35 cellular contexts compared by ENCODE assay signal in the genomic region with DNA sequence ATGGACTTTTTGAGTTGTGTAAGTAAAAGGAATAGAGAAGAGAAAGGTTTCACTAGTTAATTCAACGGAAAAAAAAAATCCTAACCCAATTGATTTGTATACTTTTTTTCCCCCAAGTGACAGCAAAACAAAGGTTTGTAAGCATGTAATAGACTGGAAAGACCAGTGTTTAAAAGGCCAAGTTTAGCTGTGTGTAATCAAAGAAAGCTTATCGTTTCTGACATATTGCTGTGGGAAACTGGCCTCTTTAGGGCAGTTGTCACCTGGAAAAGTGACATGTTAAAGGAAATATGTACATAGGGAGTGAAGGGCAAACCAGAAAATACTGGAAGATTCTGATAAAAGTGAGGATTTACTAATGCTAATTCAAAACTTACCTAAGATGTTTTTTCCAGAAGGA.
"Had no signal": no experiment of that assay in that cellular context is flagged by ENCODE, and none has a peak within 500 bp of the region (broad histone marks: within the 10 kb centered on the region; RNA-seq: fewer than 3 reads in every experiment).

No MANE protein-coding gene starts in this region.

- H3K27me3 Mint-ChIP-seq: activated CD4-positive, alpha-beta memory T cell treated with anti-CD3 and anti-CD28 coated beads for 36 hours; activated CD4-positive, alpha-beta T cell treated with anti-CD3 and anti-CD28 coated beads, Interleukin-2, amount 10 ng/mL, durations not matched to agents 24 days and 14 days had no signal

- H3K27me3 ChIP-seq: adrenal gland, cardiac muscle cell had no signal

- H3K9me3 Mint-ChIP-seq: activated B cell treated with CpG ODN at 0.5 μM for 24 hours; activated CD4-positive, alpha-beta memory T cell treated with anti-CD3 and anti-CD28 coated beads for 36 hours; activated CD4-positive, alpha-beta T cell treated with anti-CD3 and anti-CD28 coated beads, Interleukin-2, amount 10 ng/mL, durations not matched to agents 24 days and 14 days; activated CD8-positive, alpha-beta T cell treated with anti-CD3 and anti-CD28 coated beads for 36 hours; activated naive CD4-positive, alpha-beta T cell treated with anti-CD3 and anti-CD28 coated beads for 36 hours; activated naive CD4-positive, alpha-beta T cell treated with anti-CD3 and anti-CD28 coated beads, Interleukin-2, amount 50 U/mL, for 72 hours; activated naive CD8-positive, alpha-beta T cell treated with anti-CD3 and anti-CD28 coated beads for 36 hours; activated T-cell treated with anti-CD3 and anti-CD28 coated beads, Interleukin-2, amount 50 U/mL, for 4 hours; activated T-cell treated with anti-CD3 and anti-CD28 coated beads, Interleukin-2, amount 50 U/mL, for 72 hours; activated T-helper 1 cell treated with anti-CD3 and anti-CD28 coated beads, Interleukin-12 subunit alpha, Interleukin-12 subunit beta, Interleukin-2, Interleukin-4 antibody, amounts not matched to agents 30 ng/mL and 10 ng/mL and 1 ng/mL, durations not matched to agents 14 hours and 24 hours and 36 hours; activated T-helper 17 cell treated with anti-CD3 and anti-CD28 coated beads, Interleukin-2, amount 50 U/mL, for 72 hours; central memory CD8-positive, alpha-beta T cell; T-helper 1 cell treated with Interleukin-12 subunit alpha and Interleukin-12 subunit beta and Interleukin-4 antibody, amounts not matched to agents 30 μg/mL and 1 μg/mL, for 36 hours; T-helper 2 cell treated with Interferon-gamma antibody and Interleukin-4, amounts not matched to agents 5 μg/mL and 100 μg/mL, for 36 hours had no signal

- H3K4me3 Mint-ChIP-seq: activated B cell treated with CpG ODN at 0.5 μM for 24 hours; activated CD4-positive, alpha-beta memory T cell treated with anti-CD3 and anti-CD28 coated beads for 36 hours; activated CD4-positive, alpha-beta T cell treated with anti-CD3 and anti-CD28 coated beads, Interleukin-2, amount 10 ng/mL, durations not matched to agents 24 days and 14 days; activated CD8-positive, alpha-beta T cell treated with anti-CD3 and anti-CD28 coated beads for 36 hours; activated naive CD4-positive, alpha-beta T cell treated with anti-CD3 and anti-CD28 coated beads for 36 hours; activated naive CD8-positive, alpha-beta T cell treated with anti-CD3 and anti-CD28 coated beads for 36 hours; activated T-cell treated with anti-CD3 and anti-CD28 coated beads, Interleukin-2, amount 50 U/mL, for 4 hours; activated T-cell treated with anti-CD3 and anti-CD28 coated beads, Interleukin-2, amount 50 U/mL, for 72 hours; activated T-helper 1 cell treated with anti-CD3 and anti-CD28 coated beads, Interleukin-12 subunit alpha, Interleukin-12 subunit beta, Interleukin-2, Interleukin-4 antibody, amounts not matched to agents 30 ng/mL and 10 ng/mL and 1 ng/mL, durations not matched to agents 14 hours and 24 hours and 36 hours; activated T-helper 17 cell treated with anti-CD3 and anti-CD28 coated beads, Interleukin-2, amount 50 U/mL, for 72 hours; brain; central memory CD8-positive, alpha-beta T cell; T-helper 1 cell treated with Interleukin-12 subunit alpha and Interleukin-12 subunit beta and Interleukin-4 antibody, amounts not matched to agents 30 μg/mL and 1 μg/mL, for 36 hours; T-helper 2 cell treated with Interferon-gamma antibody and Interleukin-4, amounts not matched to agents 5 μg/mL and 100 μg/mL, for 36 hours had no signal

- H3K4me1 ChIP-seq: adrenal gland had no signal

- H3K27ac Mint-ChIP-seq: activated B cell treated with CpG ODN at 0.5 μM for 24 hours; activated CD4-positive, alpha-beta memory T cell treated with anti-CD3 and anti-CD28 coated beads for 36 hours; activated CD4-positive, alpha-beta T cell treated with anti-CD3 and anti-CD28 coated beads, Interleukin-2, amount 10 ng/mL, durations not matched to agents 24 days and 14 days; activated CD8-positive, alpha-beta T cell treated with anti-CD3 and anti-CD28 coated beads for 36 hours; activated naive CD4-positive, alpha-beta T cell treated with anti-CD3 and anti-CD28 coated beads for 36 hours; activated naive CD4-positive, alpha-beta T cell treated with anti-CD3 and anti-CD28 coated beads, Interleukin-2, amount 50 U/mL, for 72 hours; activated naive CD8-positive, alpha-beta T cell treated with anti-CD3 and anti-CD28 coated beads for 36 hours; activated T-cell treated with anti-CD3 and anti-CD28 coated beads, Interleukin-2, amount 50 U/mL, for 72 hours; activated T-helper 1 cell treated with anti-CD3 and anti-CD28 coated beads, Interleukin-12 subunit alpha, Interleukin-12 subunit beta, Interleukin-2, Interleukin-4 antibody, amounts not matched to agents 30 ng/mL and 10 ng/mL and 1 ng/mL, durations not matched to agents 14 hours and 24 hours and 36 hours; activated T-helper 17 cell treated with anti-CD3 and anti-CD28 coated beads, Interleukin-2, amount 50 U/mL, for 72 hours; T-helper 1 cell treated with Interleukin-12 subunit alpha and Interleukin-12 subunit beta and Interleukin-4 antibody, amounts not matched to agents 30 μg/mL and 1 μg/mL, for 36 hours; T-helper 2 cell treated with Interferon-gamma antibody and Interleukin-4, amounts not matched to agents 5 μg/mL and 100 μg/mL, for 36 hours had no signal

- ATAC-seq: activated CD8-positive, alpha-beta T cell treated with anti-CD3 and anti-CD28 coated beads for 36 hours; activated naive CD4-positive, alpha-beta T cell treated with anti-CD3 and anti-CD28 coated beads, Interleukin-2, amount 50 U/mL, for 72 hours; activated T-cell treated with anti-CD3 and anti-CD28 coated beads, Interleukin-2, amount 50 U/mL, for 4 hours; activated T-cell treated with anti-CD3 and anti-CD28 coated beads, Interleukin-2, amount 50 U/mL, for 72 hours; activated T-helper 17 cell treated with anti-CD3 and anti-CD28 coated beads, Interleukin-2, amount 50 U/mL, for 72 hours had no signal

- DNase-seq: activated B cell treated with CpG ODN at 0.5 μM for 24 hours; activated CD4-positive, alpha-beta memory T cell treated with anti-CD3 and anti-CD28 coated beads for 36 hours; activated CD4-positive, alpha-beta T cell treated with anti-CD3 and anti-CD28 coated beads for 4 hours; activated CD4-positive, alpha-beta T cell treated with anti-CD3 and anti-CD28 coated beads, Interleukin-2, amount 10 ng/mL, durations not matched to agents 24 days and 14 days; activated CD4-positive, alpha-beta T cell treated with anti-CD3 and anti-CD28 coated beads, Interleukin-2, amount 50 U/mL, for 1 hour; activated CD4-positive, alpha-beta T cell treated with anti-CD3 and anti-CD28 coated beads, Interleukin-2, amount 50 U/mL, for 4 hours; activated CD4-positive, CD25-positive, alpha-beta regulatory T cell treated with anti-CD3 and anti-CD28 coated beads, Interleukin-2, amount 50 U/mL, for 72 hours; activated CD8-positive, alpha-beta memory T cell treated with anti-CD3 and anti-CD28 coated beads, Interleukin-2, amount 50 U/mL, for 4 hours; activated CD8-positive, alpha-beta T cell treated with anti-CD3 and anti-CD28 coated beads for 36 hours; activated effector memory CD4-positive, alpha-beta T cell treated with anti-CD3 and anti-CD28 coated beads, Interleukin-2, amount 50 U/mL, for 16 hours; activated gamma-delta T cell treated with Interleukin-2 at 50 U/mL for 16 hours; activated naive CD4-positive, alpha-beta T cell; activated naive CD4-positive, alpha-beta T cell treated with anti-CD3 and anti-CD28 coated beads for 36 hours; activated naive CD4-positive, alpha-beta T cell treated with anti-CD3 and anti-CD28 coated beads, Interleukin-2, amount 50 U/mL, for 16 hours; activated naive CD8-positive, alpha-beta T cell treated with anti-CD3 and anti-CD28 coated beads for 36 hours; activated T-cell treated with anti-CD3 and anti-CD28 coated beads for 4 hours; activated T-cell treated with anti-CD3 and anti-CD28 coated beads, Interleukin-2, amount 50 U/mL, for 1 hour; activated T-cell treated with anti-CD3 and anti-CD28 coated beads, Interleukin-2, amount 50 U/mL, for 4 hours; activated T-cell treated with anti-CD3 and anti-CD28 coated beads, Interleukin-2, amount 50 U/mL, for 72 hours; adrenal gland; amniotic stem cell; aorta; caudate nucleus; T-helper 1 cell; T-helper 2 cell; T-helper 9 cell had no signal

- H3K4me1 Mint-ChIP-seq: activated B cell treated with CpG ODN at 0.5 μM for 24 hours; activated CD4-positive, alpha-beta T cell treated with anti-CD3 and anti-CD28 coated beads, Interleukin-2, amount 10 ng/mL, durations not matched to agents 24 days and 14 days; activated naive CD8-positive, alpha-beta T cell treated with anti-CD3 and anti-CD28 coated beads for 36 hours; activated T-helper 17 cell treated with anti-CD3 and anti-CD28 coated beads, Interleukin-2, amount 50 U/mL, for 72 hours; central memory CD8-positive, alpha-beta T cell had no signal

- H3K36me3 Mint-ChIP-seq: activated CD4-positive, alpha-beta memory T cell treated with anti-CD3 and anti-CD28 coated beads for 36 hours; activated naive CD4-positive, alpha-beta T cell treated with anti-CD3 and anti-CD28 coated beads, Interleukin-2, amount 50 U/mL, for 72 hours; activated naive CD8-positive, alpha-beta T cell treated with anti-CD3 and anti-CD28 coated beads for 36 hours; brain had no signal

- H3K36me3 ChIP-seq: adrenal gland, cardiac muscle cell had no signal

- H3K4me3 ChIP-seq: adrenal gland, cardiac muscle cell had no signal

- H3K9me3 ChIP-seq: adrenal gland had no signal

- H3K27ac ChIP-seq: adrenal gland, cardiac muscle cell, VCaP had no signal
